ENCODE assay signal across 9 cellular contexts in the genomic region with DNA sequence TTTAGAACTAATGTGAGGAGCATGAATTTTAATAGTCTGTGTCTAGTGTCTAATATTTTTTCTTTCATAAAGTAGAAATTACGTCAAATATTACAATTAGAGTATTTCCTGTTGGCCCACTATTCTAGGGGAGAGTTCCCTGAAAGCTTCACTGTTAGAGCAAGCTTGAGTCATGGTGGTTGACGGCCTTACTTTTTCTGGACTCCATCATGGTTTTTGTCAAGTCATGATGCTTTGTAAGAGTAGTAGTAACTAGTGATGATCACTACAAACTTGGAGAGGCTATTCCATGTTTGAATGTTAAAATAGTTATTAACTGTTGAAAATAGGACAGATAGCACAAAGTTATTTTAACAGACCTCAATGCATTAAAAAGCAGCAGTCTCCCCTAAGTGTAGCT. TPM values are rescaled to one million over a fixed set of nuclear protein-coding genes. Genes with fewer than 3 reads are reported as not detected.
DNase-seq lines count a peak whose midpoint lies in the region; ATAC-seq and TF ChIP-seq lines count a peak whose summit lies in the region.
"Had no signal": no experiment of that assay in that cellular context is flagged by ENCODE, and none has a peak within 500 bp of the region (broad histone marks: within the 10 kb centered on the region; RNA-seq: fewer than 3 reads in every experiment).

No MANE protein-coding gene starts in this region.

- no peak for TF ChIP-seq CTCF in heart left ventricle (IDR thresholded peaks at IDR 0.05)
- no peak for TF ChIP-seq CTCF in activated CD8-positive, alpha-beta T cell treated with anti-CD3 and anti-CD28 coated beads for 36 hours (IDR thresholded peaks at IDR 0.05)
- TF ChIP-seq CTCF in thoracic aorta (IDR thresholded peaks at IDR 0.05): no peak

- H3K9ac ChIP-seq in iPS-15b (ENCODE audit: low read depth, low read length): no peak overlapping the region

- no peak for TF ChIP-seq POLR2A in heart left ventricle (IDR thresholded peaks at IDR 0.05)
- no peak for TF ChIP-seq POLR2A in GM18505 (IDR thresholded peaks at IDR 0.05; ENCODE audit: borderline replicate concordance, extremely low read depth, insufficient read depth, insufficient read length)

- no peak for ATAC-seq in heart left ventricle
- ATAC-seq in left ventricle myocardium superior: no peak
- no peak for ATAC-seq in activated CD8-positive, alpha-beta T cell treated with anti-CD3 and anti-CD28 coated beads for 36 hours
- ATAC-seq in thoracic aorta (ENCODE audit: insufficient number of reproducible peaks, low FRiP score, low read depth): no peak
- no peak for ATAC-seq in GM18505 (IDR thresholded peaks at IDR 0.05; ENCODE audit: unreplicated experiment)
- ATAC-seq in HG02884 (IDR thresholded peaks at IDR 0.05; ENCODE audit: unreplicated experiment): no peak

- H3K4me1 Mint-ChIP-seq in activated CD8-positive, alpha-beta T cell treated with anti-CD3 and anti-CD28 coated beads for 36 hours (ENCODE audit: low read depth): peaks cover 39% of the 10 kb centered on the region

- H3K9me3 ChIP-seq in heart left ventricle (no peaks in the 10 kb centered on the region), iPS-15b (ENCODE audit: control insufficient read depth, insufficient read depth, low read length) (no peaks in the 10 kb centered on the region), thoracic aorta (no peaks in the 10 kb centered on the region)

- intact Hi-C loops in heart left ventricle (cut with DNase I): loop anchor here in 1 of 10 donors (10.0 kb wide), 1 partner anchor 61 kb away; no protein-coding TSS in a partner anchor
- intact Hi-C loops in left ventricle myocardium superior (cut with micrococcal nuclease): no loop called here
- intact Hi-C loops in activated CD8-positive, alpha-beta T cell treated with anti-CD3 and anti-CD28 coated beads for 36 hours (cut with micrococcal nuclease): no loop called here

- H3K4me1 ChIP-seq in heart left ventricle (peaks cover 0 to 36% (median 18%) of the 10 kb centered on the region in 12 donors), iPS-15b (ENCODE audit: control insufficient read depth, insufficient read depth, low read length) (peaks cover 2% of the 10 kb centered on the region), thoracic aorta (ENCODE audit: control insufficient read depth in 1 of 2, low read depth in 2 of 2) (peaks cover 10 to 28% of the 10 kb centered on the region in 2 donors)

- peaks cover 41% of the 10 kb centered on the region for H3K36me3 Mint-ChIP-seq in activated CD8-positive, alpha-beta T cell treated with anti-CD3 and anti-CD28 coated beads for 36 hours (ENCODE audit: low read depth)

- H3K27me3 Mint-ChIP-seq in activated CD8-positive, alpha-beta T cell treated with anti-CD3 and anti-CD28 coated beads for 36 hours: peaks cover 6% of the 10 kb centered on the region

- H3K36me3 ChIP-seq in heart left ventricle (peaks cover 0 to 44% (median 41%) of the 10 kb centered on the region in 9 donors), iPS-15b (ENCODE audit: control insufficient read depth, insufficient read depth, low read length) (peaks cover 10% of the 10 kb centered on the region), thoracic aorta (peaks cover 20% of the 10 kb centered on the region)

- H3K27ac ChIP-seq in heart left ventricle: peak overlapping the region in 1 of 12 donors; percentile 91
- no peak overlapping the region for H3K27ac ChIP-seq in thoracic aorta

- WGBS in heart left ventricle, 4 donors: 57 to 73% (median 64%) methylated on average over 2 of the region's 2 CpGs

- peak overlapping the region; percentile 76 for H3K27ac Mint-ChIP-seq in activated CD8-positive, alpha-beta T cell treated with anti-CD3 and anti-CD28 coated beads for 36 hours

- peak overlapping the region in 10 of 12 donors; percentile 66 to 98 (median 90) for H3K4me3 ChIP-seq in heart left ventricle
- peak overlapping the region; percentile 87 for H3K4me3 ChIP-seq in iPS-15b (ENCODE audit: low read depth, low read length)
- H3K4me3 ChIP-seq in thoracic aorta: peak overlapping the region; percentile 94

- CTCF ChIA-PET in activated CD8-positive, alpha-beta T cell treated with anti-CD3 and anti-CD28 coated beads for 36 hours (lab: Charles Lee): interaction anchor here (1.5 to 11.1 kb wide), 3 partner anchors 12 to 17 kb away, joined by 4 to 164 read pairs (median 5); no protein-coding TSS in a partner anchor

- H3K4me3 Mint-ChIP-seq in activated CD8-positive, alpha-beta T cell treated with anti-CD3 and anti-CD28 coated beads for 36 hours: peak overlapping the region; percentile 80

- POLR2A ChIA-PET in activated CD8-positive, alpha-beta T cell treated with anti-CD3 and anti-CD28 coated beads for 36 hours (lab: Charles Lee): interaction anchor here (1.8 kb wide), 1 partner anchor 41 kb away, joined by 3 read pairs; no protein-coding TSS in a partner anchor

- H3K27me3 ChIP-seq in heart left ventricle (no peaks in the 10 kb centered on the region), iPS-15b (ENCODE audit: control insufficient read depth, insufficient read depth, low read length) (peaks cover 7% of the 10 kb centered on the region), thoracic aorta (replicated peaks; ENCODE audit: insufficient read depth) (no peaks in the 10 kb centered on the region)

- no peaks in the 10 kb centered on the region for H3K9me3 Mint-ChIP-seq in activated CD8-positive, alpha-beta T cell treated with anti-CD3 and anti-CD28 coated beads for 36 hours

- DNase-seq in heart left ventricle (no peak), left ventricle myocardium superior (no peak), thoracic aorta (ENCODE audit: low spot score) (no peak), SHP77 treated with DMSO at 0.1 percent for 48 hours (lab: John Stamatoyannopoulos, UW) (no peak)
- peak; percentile 11 for DNase-seq in activated CD8-positive, alpha-beta T cell treated with anti-CD3 and anti-CD28 coated beads for 36 hours
- DNase-seq: DMS79 had no signal

RNA-seq across cellular contexts. Expression of a gene that starts 1.7 kb away (rescaled TPM):
- 10 to 100 TPM; 52.7 to 94.8 (median 78.9) TPM for total RNA-seq in heart left ventricle
- polyA plus RNA-seq in heart left ventricle: 10 to 100 TPM; 63.1 to 66.7 TPM
- 67.8 TPM for total RNA-seq in left ventricle myocardium superior
- total RNA-seq in activated CD8-positive, alpha-beta T cell treated with anti-CD3 and anti-CD28 coated beads for 36 hours: 100 to 1,000 TPM; 119 to 130 TPM
- total RNA-seq in thoracic aorta: 10 to 100 TPM; 42.0 to 51.9 TPM

RNA-seq across cellular contexts. Expression of a gene that starts 40.8 kb away (rescaled TPM):
- total RNA-seq in heart left ventricle (1 to 10 TPM in 8 of 9 donors, under 1 TPM in 1; 1.00 to 2.9 (median 1.5) TPM), left ventricle myocardium superior (1.4 TPM), thoracic aorta (1 to 10 TPM; 1.1 to 2.6 TPM)
- 1 to 10 TPM in 1 of 2 donors, under 1 TPM in 1; 0.57 to 2.0 TPM for polyA plus RNA-seq in heart left ventricle
- 10 to 100 TPM; 10.2 to 10.5 TPM for total RNA-seq in activated CD8-positive, alpha-beta T cell treated with anti-CD3 and anti-CD28 coated beads for 36 hours
